29 cellular contexts compared by ENCODE assay signal in the genomic region with DNA sequence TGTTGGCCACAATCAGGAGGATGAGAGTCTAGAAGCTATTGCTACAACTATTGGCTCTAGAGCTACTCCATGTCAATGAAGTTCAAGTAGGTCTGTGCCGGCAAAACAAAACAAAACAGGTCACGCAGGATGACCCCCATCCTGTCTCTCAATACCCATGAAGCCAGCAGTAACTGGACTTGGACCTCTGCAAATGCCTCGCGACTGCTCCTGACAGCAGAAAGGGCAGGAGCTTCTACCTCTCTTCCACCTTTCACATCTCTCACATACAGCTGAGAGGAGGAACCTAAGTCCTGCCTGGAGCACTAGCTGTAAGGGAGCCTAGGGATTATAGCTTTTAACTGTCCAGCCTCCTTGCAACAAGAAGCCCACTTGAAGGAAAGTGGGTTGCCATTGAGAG. TPM values are rescaled to one million over a fixed set of nuclear protein-coding genes. Genes with fewer than 3 reads are reported as not detected.
"Had no signal": no experiment of that assay in that cellular context is flagged by ENCODE, and none has a peak within 500 bp of the region (broad histone marks: within the 10 kb centered on the region; RNA-seq: fewer than 3 reads in every experiment).

No MANE protein-coding gene starts in this region.

- H3K4me3 ChIP-seq: heart left ventricle, left lung, lower lobe of right lung, neural progenitor cell, pancreas, prostate gland, right lobe of liver, skin epidermis, stomach, thoracic aorta, tibial artery, upper lobe of right lung had no signal

- H2AFZ ChIP-seq: neural progenitor cell had no signal

- DNase-seq: heart left ventricle; islet precursor cell; left lung; lower lobe of right lung; mammary epithelial cell; mesenchymal stem cell; naive B cell; natural killer cell; nephron progenitor cell; occipital lobe; pancreas; right lobe of liver; stimulated activated CD4-positive, alpha-beta T cell treated with anti-CD3 and anti-CD28 coated beads, Interleukin-12 subunit alpha, Interleukin-12 subunit beta, amount 100 ng/mL, for 4 hours; stimulated activated CD4-positive, alpha-beta T cell treated with anti-CD3 and anti-CD28 coated beads, Interleukin-15, amount 100 ng/mL, for 24 hours; stimulated activated CD4-positive, alpha-beta T cell treated with anti-CD3 and anti-CD28 coated beads, Interleukin-2, amount 100 ng/mL, for 24 hours; stimulated activated CD4-positive, alpha-beta T cell treated with anti-CD3 and anti-CD28 coated beads, Interleukin-4, amount 100 ng/mL, for 1 hour; stimulated activated naive B cell treated with anti-CD40 and anti-IgM and Interleukin-4, amounts not matched to agents 10 μg/mL and 1 μg/mL and 100 μg/mL, for 72 hours; stimulated activated naive CD8-positive, alpha-beta T cell treated with anti-CD3 and anti-CD28 coated beads, Interleukin-15, Interleukin-2, amounts not matched to agents 100 U/mL and 50 U/mL, for 24 hours; stomach; tibial artery; trophoblast cell; upper lobe of right lung had no signal

- H3K9ac ChIP-seq: neural progenitor cell had no signal

- H3K36me3 ChIP-seq: neural progenitor cell, neutrophil had no signal

- H3K4me1 ChIP-seq: heart left ventricle, neural progenitor cell, pancreas, prostate gland, right lobe of liver, tibial artery, upper lobe of right lung had no signal

- H3K27ac ChIP-seq: heart left ventricle, left lung, lower lobe of right lung, neural progenitor cell, neutrophil, pancreas, prostate gland, right lobe of liver, stomach, thoracic aorta, tibial artery, upper lobe of right lung had no signal

- H3K9me3 ChIP-seq: heart left ventricle, left lung, lower lobe of right lung, neutrophil, pancreas, prostate gland, right lobe of liver, stomach, thoracic aorta, tibial artery, upper lobe of right lung had no signal

- H3K4me2 ChIP-seq: neural progenitor cell had no signal

- H3K27me3 ChIP-seq: heart left ventricle, left lung, neural progenitor cell, pancreas, right lobe of liver, stomach, tibial artery, upper lobe of right lung had no signal

- ATAC-seq: pancreas; stimulated activated naive B cell treated with anti-CD40 and anti-IgM and Interleukin-4, amounts not matched to agents 10 μg/mL and 1 μg/mL and 100 μg/mL, for 72 hours; stimulated activated naive CD8-positive, alpha-beta T cell treated with anti-CD3 and anti-CD28 coated beads, Interleukin-15, Interleukin-2, amounts not matched to agents 100 U/mL and 50 U/mL, for 24 hours had no signal

RNA-seq across cellular contexts. Expression of a gene that starts 16.0 kb away (rescaled TPM):
- total RNA-seq: heart left ventricle, kidney epithelial cell, left lung, liver, lower lobe of right lung, mammary epithelial cell, natural killer cell, occipital lobe, pancreas, right lobe of liver, stomach, upper lobe of right lung had no signal
- polyA plus RNA-seq: mammary epithelial cell, pancreas, stomach had no signal

RNA-seq across cellular contexts. Expression of a gene that starts 44.0 kb away (rescaled TPM):
- total RNA-seq: left lung, mammary epithelial cell, natural killer cell, occipital lobe, upper lobe of right lung had no signal
- polyA plus RNA-seq: mammary epithelial cell had no signal
